ENCODE assay signal across 9 cellular contexts in the genomic region with DNA sequence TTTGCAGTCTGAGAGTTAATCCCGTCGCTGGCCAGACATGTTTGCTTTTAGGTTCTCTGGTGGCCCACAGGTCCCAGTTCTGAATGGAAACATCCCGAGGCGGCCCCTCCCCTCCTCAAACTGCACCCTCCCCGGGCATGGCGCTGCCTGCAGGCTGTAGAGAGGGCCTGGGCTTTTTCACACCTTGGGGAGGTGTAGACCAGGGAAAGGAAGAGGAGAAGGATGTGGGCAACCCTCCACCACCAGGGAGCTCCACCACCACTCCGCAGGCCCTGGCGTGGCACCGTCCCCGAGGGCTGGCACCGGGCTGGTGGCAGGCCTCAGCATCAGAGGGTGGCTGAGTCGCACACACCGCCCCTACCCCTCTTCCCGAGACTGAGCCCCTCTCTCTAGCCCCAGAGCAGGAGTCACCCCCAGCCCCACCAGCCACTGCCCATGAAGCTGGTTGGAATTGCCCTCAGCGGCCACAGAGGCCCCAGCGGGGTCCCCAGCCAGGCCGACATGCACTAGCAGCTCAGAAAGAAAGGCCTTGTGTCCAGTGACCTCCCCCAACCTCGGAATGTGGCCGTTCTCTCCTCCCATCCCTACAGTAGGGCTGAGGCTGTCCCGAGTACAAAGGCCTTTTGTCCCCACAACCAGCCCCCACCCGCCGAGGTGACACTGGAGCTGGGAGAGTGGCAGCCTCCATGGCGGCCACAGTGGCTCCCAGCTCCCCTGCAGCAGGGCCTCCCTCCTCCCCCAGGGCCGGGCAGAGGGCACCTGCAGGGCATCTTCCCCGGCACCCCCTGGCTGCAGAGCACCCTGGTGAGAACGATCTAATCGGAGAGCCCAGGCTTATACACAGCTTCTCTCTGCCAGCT. TPM values are rescaled to one million over a fixed set of nuclear protein-coding genes. Genes with fewer than 3 reads are reported as not detected.
DNase-seq lines count a peak whose midpoint lies in the region; ATAC-seq, FAIRE-seq and TF ChIP-seq lines count a peak whose summit lies in the region.
"Had no signal": no experiment of that assay in that cellular context is flagged by ENCODE, and none has a peak within 500 bp of the region (broad histone marks: within the 10 kb centered on the region; RNA-seq: fewer than 3 reads in every experiment).

No MANE protein-coding gene starts in this region.

- no peaks in the 10 kb centered on the region for H3F3A ChIP-seq in Loucy (ENCODE audit: low read depth)

- H3K27ac ChIP-seq in CD8-positive, alpha-beta T cell (ENCODE audit: low read depth, low read length), result no peak overlapping the region
- no peak overlapping the region for H3K27ac ChIP-seq in small intestine (ENCODE audit: low read depth in 1 of 2, low read length in 1 of 2)

- H3K9ac ChIP-seq in Loucy (ENCODE audit: low read depth, low read length, poor library complexity, severe bottlenecking), result no peak overlapping the region

- H3K36me3 ChIP-seq in CD8-positive, alpha-beta T cell (ENCODE audit: insufficient read depth, low read length), result no peaks in the 10 kb centered on the region
- H3K36me3 ChIP-seq in Loucy (ENCODE audit: insufficient read depth, low read length), result no peaks in the 10 kb centered on the region
- H3K36me3 ChIP-seq in small intestine (ENCODE audit: control insufficient read depth in 2 of 2, insufficient read depth in 2 of 2, low read length in 2 of 2), result no peaks in the 10 kb centered on the region

- no peaks in the 10 kb centered on the region for H3K9me2 ChIP-seq in Loucy (replicated peaks; ENCODE audit: low read depth, low read length)

- CTCF ChIA-PET in CD8-positive, alpha-beta T cell (lab: Charles Lee), result interaction anchor here (0.7 to 1.9 kb wide), 22 partner anchors 9 to 160 kb away, joined by 3 to 20 read pairs (median 5); partner anchors contain the start of genes INF2 and SIVA1

- H3K27me3 Mint-ChIP-seq in CD8-positive, alpha-beta T cell (ENCODE audit: low read depth), result peaks cover 6% of the 10 kb centered on the region

- H3K36me3 Mint-ChIP-seq in CD8-positive, alpha-beta T cell, result no peaks in the 10 kb centered on the region

- FAIRE-seq in small intestine (lab: Jason Lieb, UNC), result no peak
- FAIRE-seq: islet of Langerhans had no signal

- H3K4me1 ChIP-seq in CD8-positive, alpha-beta T cell (ENCODE audit: insufficient read depth, low read length), result peaks cover 14% of the 10 kb centered on the region
- H3K4me1 ChIP-seq in Loucy (ENCODE audit: insufficient read depth, low read length, poor library complexity, severe bottlenecking) (peaks cover 5% of the 10 kb centered on the region), small intestine (ENCODE audit: control insufficient read depth in 2 of 2, insufficient read depth in 1 of 2, low read depth in 1 of 2, low read length in 1 of 2) (peaks cover 0 to 2% of the 10 kb centered on the region in 2 donors)

- intact Hi-C loops in CD8-positive, alpha-beta T cell (cut with DNase I, micrococcal nuclease), result loop anchor here (1.0 kb wide), 3 partner anchors 11 to 42 kb away; no protein-coding TSS in a partner anchor

- no peaks in the 10 kb centered on the region for H3K9me3 Mint-ChIP-seq in CD8-positive, alpha-beta T cell

- peak overlapping the region; percentile 27 for H3K4me2 ChIP-seq in Loucy (ENCODE audit: low read depth, low read length, poor library complexity, severe bottlenecking)

- no peak overlapping the region for H2AFZ ChIP-seq in Loucy (ENCODE audit: low read length)

- H3K79me2 ChIP-seq in Loucy (ENCODE audit: insufficient read depth, low read length), result no peaks in the 10 kb centered on the region

- WGBS in small intestine, 3 donors, result 17 to 48% (median 30%) methylated on average over 27 of the region's 27 CpGs

- peak; percentile 93 for ATAC-seq in CD8-positive, alpha-beta T cell
- no peak for ATAC-seq in HG03469 (IDR thresholded peaks at IDR 0.05; ENCODE audit: unreplicated experiment)

- H3K4me3 ChIP-seq in CD8-positive, alpha-beta T cell (ENCODE audit: low read depth, low read length), result no peak overlapping the region
- H3K4me3 ChIP-seq in Loucy (ENCODE audit: low read length, poor library complexity, severe bottlenecking) (no peak overlapping the region), small intestine (ENCODE audit: low read depth in 1 of 2, low read length in 2 of 2) (no peak overlapping the region)

- H3K27ac Mint-ChIP-seq in CD8-positive, alpha-beta T cell, result peak overlapping the region; percentile 62

- no peak overlapping the region for H3K4me3 Mint-ChIP-seq in CD8-positive, alpha-beta T cell

- peaks cover 16% of the 10 kb centered on the region for H3K4me1 Mint-ChIP-seq in CD8-positive, alpha-beta T cell (ENCODE audit: low read depth)

- DNase-seq in CD8-positive, alpha-beta T cell, result peak in 6 of 7 experiments; percentile 29 to 80 (median 52)
- DNase-seq in activated gamma-delta T cell treated with anti-CD3 and anti-CD28 coated beads, Interleukin-2, amount 50 U/mL, for 16 hours (ENCODE audit: low read depth), result peak; percentile 28
- DNase-seq in hypothalamus (lab: John Stamatoyannopoulos, UW), result peak in 49 of 51 donors; percentile 34 to 95 (median 80)
- peak; percentile 69 for DNase-seq in small intestine
- DNase-seq in NOMO-1 treated with dmso at 0.1 percent for 144 hours (lab: John Stamatoyannopoulos, UW; ENCODE audit: unreplicated experiment), result no peak
- DNase-seq in cerebellar cortex (ENCODE audit: low spot score), result no peak

- H3K27me3 ChIP-seq in CD8-positive, alpha-beta T cell (ENCODE audit: insufficient read depth, low read length), result no peaks in the 10 kb centered on the region
- H3K27me3 ChIP-seq in Loucy (ENCODE audit: insufficient read depth, low read length, poor library complexity, severe bottlenecking), result no peaks in the 10 kb centered on the region
- no peaks in the 10 kb centered on the region for H3K27me3 ChIP-seq in small intestine (ENCODE audit: control insufficient read depth in 2 of 2, insufficient read depth in 2 of 2, low read length in 2 of 2)

- peak; percentile 45 for TF ChIP-seq CTCF in CD8-positive, alpha-beta T cell (IDR thresholded peaks at IDR 0.05)
- peak; percentile 55 for TF ChIP-seq CTCF in Loucy (conservative IDR thresholded peaks at IDR 0.05; ENCODE audit: low read length)

- POLR2A ChIA-PET in CD8-positive, alpha-beta T cell (lab: Charles Lee), result interaction anchor here (1.0 to 1.5 kb wide), 5 partner anchors 8 to 28 kb away, joined by 3 to 9 read pairs (median 4); no protein-coding TSS in a partner anchor

- H3K9me3 ChIP-seq in CD8-positive, alpha-beta T cell (ENCODE audit: low read length), result no peaks in the 10 kb centered on the region
- no peaks in the 10 kb centered on the region for H3K9me3 ChIP-seq in Loucy (ENCODE audit: insufficient read depth, low read depth, low read length)
- H3K9me3 ChIP-seq in small intestine (ENCODE audit: control insufficient read depth, low read depth), result no peaks in the 10 kb centered on the region

- H4K20me1 ChIP-seq in Loucy (ENCODE audit: insufficient read depth, low read length, poor library complexity, severe bottlenecking), result no peaks in the 10 kb centered on the region

RNA-seq across cellular contexts. Expression of gene INF2, which starts 23.5 kb away (rescaled TPM):
- total RNA-seq in CD8-positive, alpha-beta T cell, result 10 to 100 TPM; 42.2 to 49.1 TPM
- polyA plus RNA-seq in small intestine, result 100 to 1,000 TPM in 2 of 3 donors, 10 to 100 TPM in 1; 76.6 to 364 (median 317) TPM

RNA-seq across cellular contexts. Expression of gene ADSS1, which starts 58.1 kb away (rescaled TPM):
- total RNA-seq in CD8-positive, alpha-beta T cell, result 1 to 10 TPM; 2.4 to 3.5 TPM
- polyA plus RNA-seq in small intestine, result 10 to 100 TPM in 1 of 3 donors, 1 to 10 TPM in 2; 3.6 to 12.7 (median 6.0) TPM

Comparison
In these comparisons a context has a peak if more than half of its experiments do, and no peak if none do; other contexts are left out.
1. DNase-seq: peak in CD8-positive, alpha-beta T cell (6 of 7), activated gamma-delta T cell treated with anti-CD3 and anti-CD28 coated beads, Interleukin-2, amount 50 U/mL, for 16 hours (single experiment), hypothalamus (49 of 51) and small intestine (single experiment); none in NOMO-1 treated with dmso at 0.1 percent for 144 hours (single experiment) and cerebellar cortex (single experiment).